8 cellular contexts compared by ENCODE assay signal in genomic region chr12:132561784-132562156, GRCh38. TPM values are rescaled to one million over a fixed set of nuclear protein-coding genes. Genes with fewer than 3 reads are reported as not detected.
DNase-seq lines count a peak whose midpoint lies in the region; ATAC-seq, FAIRE-seq and TF ChIP-seq lines count a peak whose summit lies in the region.

No MANE protein-coding gene starts in this region.

- peaks cover 6% of the 10 kb centered on the region for H3K4me1 Mint-ChIP-seq in activated CD4-positive, alpha-beta T cell treated with anti-CD3 and anti-CD28 coated beads, Interleukin-2, amount 10 ng/mL, durations not matched to agents 24 days and 14 days

- no peaks in the 10 kb centered on the region for H3K9me2 ChIP-seq in Loucy (replicated peaks; ENCODE audit: low read depth, low read length)

- peak; percentile 66 for DNase-seq in activated CD4-positive, alpha-beta T cell treated with anti-CD3 and anti-CD28 coated beads, Interleukin-2, amount 10 ng/mL, durations not matched to agents 24 days and 14 days
- DNase-seq in activated CD4-positive, alpha-beta T cell treated with anti-CD3 and anti-CD28 coated beads, Interleukin-2, amount 50 U/mL, for 1 hour = no peak
- DNase-seq in bronchial epithelial cell (ENCODE audit: low read depth) (peak; percentile 33), retina (peak; percentile 52), NOMO-1 (lab: John Stamatoyannopoulos, UW; ENCODE audit: unreplicated experiment in 2 of 2) (no peak), NCI-H1694 (lab: John Stamatoyannopoulos, UW) (no peak)

- no peak overlapping the region for H3K4me3 Mint-ChIP-seq in activated CD4-positive, alpha-beta T cell treated with anti-CD3 and anti-CD28 coated beads, Interleukin-2, amount 10 ng/mL, durations not matched to agents 24 days and 14 days

- H3K27ac Mint-ChIP-seq in activated CD4-positive, alpha-beta T cell treated with anti-CD3 and anti-CD28 coated beads, Interleukin-2, amount 10 ng/mL, durations not matched to agents 24 days and 14 days = no peak overlapping the region

- H3K4me2 ChIP-seq in Loucy (ENCODE audit: low read depth, low read length, poor library complexity, severe bottlenecking) = peak overlapping the region; percentile 96

- H3F3A ChIP-seq in Loucy (ENCODE audit: low read depth) = peaks cover 4% of the 10 kb centered on the region; the same call in 1 of the 2 replicates

- H3K36me3 ChIP-seq in Loucy (ENCODE audit: insufficient read depth, low read length) (peaks cover 18% of the 10 kb centered on the region; the same call in 1 of the 2 replicates), bronchial epithelial cell (ENCODE audit: control insufficient read depth, insufficient read depth, low read length) (peaks cover 11% of the 10 kb centered on the region)

- H3K36me3 Mint-ChIP-seq in activated CD4-positive, alpha-beta T cell treated with anti-CD3 and anti-CD28 coated beads, Interleukin-2, amount 10 ng/mL, durations not matched to agents 24 days and 14 days (ENCODE audit: low read depth) = peaks cover 2% of the 10 kb centered on the region

- intact Hi-C loops in activated CD4-positive, alpha-beta T cell treated with anti-CD3 and anti-CD28 coated beads, Interleukin-2, amount 10 ng/mL, durations not matched to agents 24 days and 14 days (cut with micrococcal nuclease) = loop anchor here (1.0 to 2.0 kb wide), 2 partner anchors 71 to 146 kb away; partner anchors contain the start of gene FBRSL1

- peaks cover 39% of the 10 kb centered on the region for H3K4me1 ChIP-seq in Loucy (ENCODE audit: insufficient read depth, low read length, poor library complexity, severe bottlenecking)

- H4K20me1 ChIP-seq in Loucy (ENCODE audit: insufficient read depth, low read length, poor library complexity, severe bottlenecking) = peaks cover 34% of the 10 kb centered on the region

- H3K9me3 ChIP-seq in Loucy (ENCODE audit: insufficient read depth, low read depth, low read length) = no peaks in the 10 kb centered on the region

- FAIRE-seq in bronchial epithelial cell (lab: Jason Lieb, UNC) = no peak

- TF ChIP-seq CTCF in Loucy (conservative IDR thresholded peaks at IDR 0.05; ENCODE audit: low read length) = peak; percentile 54
- peak; percentile 81 for TF ChIP-seq CTCF in bronchial epithelial cell (IDR thresholded peaks at IDR 0.05; ENCODE audit: insufficient read depth, low read length, severe bottlenecking)

- no peaks in the 10 kb centered on the region for H3K9me3 Mint-ChIP-seq in activated CD4-positive, alpha-beta T cell treated with anti-CD3 and anti-CD28 coated beads, Interleukin-2, amount 10 ng/mL, durations not matched to agents 24 days and 14 days

- H3K9ac ChIP-seq in Loucy (ENCODE audit: low read depth, low read length, poor library complexity, severe bottlenecking) = peak overlapping the region; percentile 81

- H3K27me3 Mint-ChIP-seq in activated CD4-positive, alpha-beta T cell treated with anti-CD3 and anti-CD28 coated beads, Interleukin-2, amount 10 ng/mL, durations not matched to agents 24 days and 14 days = peaks cover 9% of the 10 kb centered on the region

- H2AFZ ChIP-seq in Loucy (ENCODE audit: low read length) = no peak overlapping the region

- ATAC-seq in HG02642 (IDR thresholded peaks at IDR 0.05; ENCODE audit: poor library complexity, unreplicated experiment) = no peak

- no peaks in the 10 kb centered on the region for H3K27me3 ChIP-seq in Loucy (ENCODE audit: insufficient read depth, low read length, poor library complexity, severe bottlenecking)
- H3K27me3 ChIP-seq in bronchial epithelial cell (ENCODE audit: control insufficient read depth, insufficient read depth, low read length) = no peaks in the 10 kb centered on the region

- peak overlapping the region; percentile 90 for H3K4me3 ChIP-seq in Loucy (ENCODE audit: low read length, poor library complexity, severe bottlenecking)
- H3K4me3 ChIP-seq in bronchial epithelial cell (ENCODE audit: low read depth, low read length) = no peak overlapping the region

- peaks cover 66% of the 10 kb centered on the region for H3K79me2 ChIP-seq in Loucy (ENCODE audit: insufficient read depth, low read length)

RNA-seq across cellular contexts. Expression of gene LRCOL1, which starts 48.6 kb away (rescaled TPM):
- not detected in 2 replicates for total RNA-seq in activated CD4-positive, alpha-beta T cell treated with anti-CD3 and anti-CD28 coated beads, Interleukin-2, amount 10 ng/mL, durations not matched to agents 24 days and 14 days
- not detected in 2 replicates for total RNA-seq in bronchial epithelial cell

RNA-seq across cellular contexts. Expression of gene P2RX2, which starts 56.8 kb away (rescaled TPM):
- not detected in 2 replicates for total RNA-seq in activated CD4-positive, alpha-beta T cell treated with anti-CD3 and anti-CD28 coated beads, Interleukin-2, amount 10 ng/mL, durations not matched to agents 24 days and 14 days
- not detected in 2 replicates for total RNA-seq in bronchial epithelial cell

Comparison
In these comparisons a context has a peak if more than half of its experiments do, and no peak if none do; other contexts are left out.
1. DNase-seq: peak in activated CD4-positive, alpha-beta T cell treated with anti-CD3 and anti-CD28 coated beads, Interleukin-2, amount 10 ng/mL, durations not matched to agents 24 days and 14 days (single experiment), bronchial epithelial cell (single experiment) and retina (single experiment); none in activated CD4-positive, alpha-beta T cell treated with anti-CD3 and anti-CD28 coated beads, Interleukin-2, amount 50 U/mL, for 1 hour (single experiment), NOMO-1 (0 of 2) and NCI-H1694 (single experiment).